ENCODE assay signal across 13 cellular contexts in the genomic region with DNA sequence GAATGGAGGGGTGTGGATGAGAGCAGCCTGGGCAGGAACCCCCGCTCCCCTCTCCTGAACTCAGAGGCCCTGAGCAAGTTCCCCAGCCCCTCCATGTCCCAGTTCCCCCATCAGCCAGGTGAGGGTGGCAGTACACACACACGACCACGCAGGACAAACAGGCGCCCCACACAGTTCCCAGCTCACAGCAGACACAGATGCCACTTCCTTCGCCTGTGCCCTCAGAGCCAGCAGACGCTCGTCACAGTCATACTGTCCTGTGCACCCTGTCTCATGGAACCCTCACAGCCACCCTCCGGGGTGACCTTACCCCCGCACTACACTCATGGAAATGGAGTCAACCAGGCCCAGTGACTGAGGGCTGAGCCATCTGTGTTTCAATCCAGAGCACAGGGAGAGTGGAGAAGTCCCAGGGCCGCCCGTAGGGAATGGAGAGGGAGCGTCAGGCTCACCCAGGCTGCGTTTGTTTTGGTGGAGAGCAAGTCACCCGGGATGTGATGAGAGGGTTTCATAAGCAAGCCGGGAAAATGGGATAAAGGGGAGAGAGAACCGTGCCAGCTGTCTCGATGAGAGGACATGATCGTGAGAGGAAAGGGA. TPM values are rescaled to one million over a fixed set of nuclear protein-coding genes. Genes with fewer than 3 reads are reported as not detected.
DNase-seq lines count a peak whose midpoint lies in the region; ATAC-seq and TF ChIP-seq lines count a peak whose summit lies in the region.
"Had no signal": no experiment of that assay in that cellular context is flagged by ENCODE, and none has a peak within 500 bp of the region (broad histone marks: within the 10 kb centered on the region; RNA-seq: fewer than 3 reads in every experiment).

No MANE protein-coding gene starts in this region.

- peak overlapping the region; percentile 80 for H3K23ac ChIP-seq in mesendoderm (ENCODE audit: low read length)

- no peak overlapping the region for H4K5ac ChIP-seq in mesendoderm (ENCODE audit: low read length)

- H3K36me3 ChIP-seq in mesendoderm (ENCODE audit: control insufficient read depth, insufficient read depth, low read length) (no peaks in the 10 kb centered on the region), upper lobe of left lung (peaks cover 9 to 79% (median 46%) of the 10 kb centered on the region in 4 donors)

- H3K27me3 ChIP-seq in dorsolateral prefrontal cortex, result no peaks in the 10 kb centered on the region
- no peaks in the 10 kb centered on the region for H3K27me3 ChIP-seq in mesendoderm (ENCODE audit: insufficient read depth, low read length, poor library complexity)
- no peaks in the 10 kb centered on the region for H3K27me3 ChIP-seq in upper lobe of left lung

- no peak overlapping the region for H3K56ac ChIP-seq in mesendoderm (ENCODE audit: low read length)

- no peak overlapping the region for H2BK15ac ChIP-seq in mesendoderm (replicated peaks; ENCODE audit: low read depth)

- CTCF ChIA-PET in activated naive CD4-positive, alpha-beta T cell treated with anti-CD3 and anti-CD28 coated beads for 36 hours (lab: Charles Lee), result no interaction called here

- TF ChIP-seq CTCF in dorsolateral prefrontal cortex (IDR thresholded peaks at IDR 0.05 in 54 of 56, conservative IDR thresholded peaks at IDR 0.05 in 2 of 56; ENCODE audit: low read depth in 1 of 56, partially characterized antibody in 56 of 56), result no peak
- TF ChIP-seq CTCF in upper lobe of left lung (IDR thresholded peaks at IDR 0.05), result no peak

- no peak overlapping the region for H3K18ac ChIP-seq in mesendoderm (ENCODE audit: low read length)

- H3K4ac ChIP-seq in mesendoderm (ENCODE audit: low read depth, low read length), result no peak overlapping the region

- H3K4me1 Mint-ChIP-seq in activated naive CD4-positive, alpha-beta T cell treated with anti-CD3 and anti-CD28 coated beads for 36 hours (ENCODE audit: low read depth), result no peaks in the 10 kb centered on the region

- peaks cover 10% of the 10 kb centered on the region for H3K36me3 Mint-ChIP-seq in activated naive CD4-positive, alpha-beta T cell treated with anti-CD3 and anti-CD28 coated beads for 36 hours (ENCODE audit: low read depth)

- H3K27ac ChIP-seq in dorsolateral prefrontal cortex, result peak overlapping the region in 46 of 59 donors; percentile 1 to 74 (median 58)
- no peak overlapping the region for H3K27ac ChIP-seq in mesendoderm (ENCODE audit: low read depth, low read length)
- H3K27ac ChIP-seq in upper lobe of left lung, result no peak overlapping the region
- H3K27ac ChIP-seq: WERI-Rb-1 had no signal

- H3K4me1 ChIP-seq in mesendoderm (ENCODE audit: control insufficient read depth, low read depth, low read length), result peaks cover 7% of the 10 kb centered on the region
- H3K4me1 ChIP-seq in upper lobe of left lung, result no peaks in the 10 kb centered on the region
- H3K4me1 ChIP-seq: HAP-1 had no signal

- peak; percentile 14 to 56 for ATAC-seq in upper lobe of left lung (ENCODE audit: low FRiP score in 2 of 2)
- no peak for ATAC-seq in GM19452 (IDR thresholded peaks at IDR 0.05; ENCODE audit: unreplicated experiment)
- ATAC-seq in GM21717 (IDR thresholded peaks at IDR 0.05; ENCODE audit: unreplicated experiment), result no peak

- H3K9me3 Mint-ChIP-seq in activated naive CD4-positive, alpha-beta T cell treated with anti-CD3 and anti-CD28 coated beads for 36 hours, result no peaks in the 10 kb centered on the region
- H3K9me3 Mint-ChIP-seq: activated T-helper 2 cell treated with anti-CD3 and anti-CD28 coated beads, Interferon-gamma antibody, Interleukin-2, Interleukin-4, amounts not matched to agents 10 μg/mL and 5 μg/mL and 100 μg/mL, durations not matched to agents 14 hours and 24 hours and 36 hours; IgD-negative memory B cell had no signal

- no peak overlapping the region for H3K4me3 Mint-ChIP-seq in activated naive CD4-positive, alpha-beta T cell treated with anti-CD3 and anti-CD28 coated beads for 36 hours
- H3K4me3 Mint-ChIP-seq: IgD-negative memory B cell had no signal

- TF ChIP-seq EP300 in upper lobe of left lung (IDR thresholded peaks at IDR 0.05), result no peak

- no peaks in the 10 kb centered on the region for H3K79me1 ChIP-seq in mesendoderm (ENCODE audit: low read length)

- no peak overlapping the region for H3K4me2 ChIP-seq in mesendoderm (ENCODE audit: low read length)

- no CpG with 5 or more reads among the region's 18 CpGs for WGBS in mesendoderm (ENCODE audit: extremely low coverage, insufficient coverage, low lambda C conversion rate)
- 83 to 89% methylated on average over 18 of the region's 18 CpGs for WGBS in upper lobe of left lung, 2 donors

- no peak overlapping the region for H2BK120ac ChIP-seq in mesendoderm (ENCODE audit: low read depth, low read length)

- H3K27ac Mint-ChIP-seq in activated naive CD4-positive, alpha-beta T cell treated with anti-CD3 and anti-CD28 coated beads for 36 hours, result peak overlapping the region; percentile 41
- H3K27ac Mint-ChIP-seq: activated T-helper 2 cell treated with anti-CD3 and anti-CD28 coated beads, Interferon-gamma antibody, Interleukin-2, Interleukin-4, amounts not matched to agents 10 μg/mL and 5 μg/mL and 100 μg/mL, durations not matched to agents 14 hours and 24 hours and 36 hours had no signal

- H3K4me3 ChIP-seq in dorsolateral prefrontal cortex (no peak overlapping the region), mesendoderm (ENCODE audit: low read length) (no peak overlapping the region), upper lobe of left lung (no peak overlapping the region)
- H3K4me3 ChIP-seq: HAP-1 had no signal

- no peak overlapping the region for H2AK5ac ChIP-seq in mesendoderm (ENCODE audit: low read length)

- H3K27me3 Mint-ChIP-seq in activated naive CD4-positive, alpha-beta T cell treated with anti-CD3 and anti-CD28 coated beads for 36 hours (ENCODE audit: low read depth), result no peaks in the 10 kb centered on the region
- H3K27me3 Mint-ChIP-seq: IgD-negative memory B cell had no signal

- no peak for TF ChIP-seq POLR2A in upper lobe of left lung (IDR thresholded peaks at IDR 0.05)

- no peak for DNase-seq in activated naive CD4-positive, alpha-beta T cell treated with anti-CD3 and anti-CD28 coated beads for 36 hours
- DNase-seq in activated naive CD4-positive, alpha-beta T cell treated with Interleukin-2 at 50 U/mL for 16 hours, result no peak
- DNase-seq in dorsolateral prefrontal cortex, result peak in 1 of 10 donors; percentile 36
- DNase-seq in mesendoderm, result no peak
- DNase-seq in upper lobe of left lung, result no peak
- no peak for DNase-seq in HuH-7.5 (ENCODE audit: low spot score)
- DNase-seq: NCI-H146, WERI-Rb-1 had no signal

- no peak overlapping the region for H4K8ac ChIP-seq in mesendoderm (ENCODE audit: low read depth, low read length)

- H3K9ac ChIP-seq in mesendoderm (ENCODE audit: low read length), result no peak overlapping the region

- H3K79me2 ChIP-seq in mesendoderm (ENCODE audit: control insufficient read depth, insufficient read depth, low read length), result no peaks in the 10 kb centered on the region

- H3K9me3 ChIP-seq in upper lobe of left lung, result no peaks in the 10 kb centered on the region
- H3K9me3 ChIP-seq: HAP-1 had no signal

- intact Hi-C loops in activated naive CD4-positive, alpha-beta T cell treated with anti-CD3 and anti-CD28 coated beads for 36 hours (cut with micrococcal nuclease), result no loop called here
- intact Hi-C loops in dorsolateral prefrontal cortex (cut with DNase I), result no loop called here

- no peak overlapping the region for H2BK5ac ChIP-seq in mesendoderm (ENCODE audit: low read length)

RNA-seq across cellular contexts. Expression of gene DYNC1H1, which starts 47.5 kb away (rescaled TPM):
- 100 to 1,000 TPM; 207 to 208 TPM for total RNA-seq in activated naive CD4-positive, alpha-beta T cell treated with anti-CD3 and anti-CD28 coated beads for 36 hours
- total RNA-seq in dorsolateral prefrontal cortex (1,000 to 10,000 TPM in 97 of 120 experiments, 100 to 1,000 TPM in 23; 740 to 1,310 (median 1,110) TPM), upper lobe of left lung (100 to 1,000 TPM; 352 to 556 (median 447) TPM)
- polyA plus RNA-seq in mesendoderm (2013, experiment 1 of 2), result 56.1 TPM
- 51.3 TPM for polyA plus RNA-seq in mesendoderm (2013, experiment 2 of 2)

Comparison
In these comparisons a context has a peak if more than half of its experiments do, and no peak if none do; other contexts are left out.
1. H3K27ac ChIP-seq: peak in dorsolateral prefrontal cortex (46 of 59); none in mesendoderm (single experiment) and upper lobe of left lung (0 of 4).
2. ATAC-seq: peak in upper lobe of left lung (2 of 2); none in GM19452 (single experiment) and GM21717 (single experiment).